ENCODE assay signal across 8 cellular contexts in genomic region chr3:131503328-131503650, GRCh38. TPM values are rescaled to one million over a fixed set of nuclear protein-coding genes. Genes with fewer than 3 reads are reported as not detected.
DNase-seq lines count a peak whose midpoint lies in the region; ATAC-seq, FAIRE-seq and TF ChIP-seq lines count a peak whose summit lies in the region.

No MANE protein-coding gene starts in this region.

- WGBS in pancreas, 2 donors = 74 to 75% methylated on average over 1 of the region's 1 CpG

- H3K4me1 ChIP-seq in PC-3 (ENCODE audit: insufficient read depth, low read length) (peaks cover 15% of the 10 kb centered on the region), pancreas (peaks cover 5 to 11% (median 11%) of the 10 kb centered on the region in 3 donors)

- H3K9ac ChIP-seq in PC-3 (ENCODE audit: low read length) = peak overlapping the region; percentile 100

- no peaks in the 10 kb centered on the region for H3K9me3 Mint-ChIP-seq in activated naive CD4-positive, alpha-beta T cell treated with anti-CD3 and anti-CD28 coated beads, Interleukin-2, amount 10 ng/mL, durations not matched to agents 7 days and 5 days

- H3K36me3 ChIP-seq in PC-3 (ENCODE audit: low read depth, low read length) = peaks cover 20% of the 10 kb centered on the region
- no peaks in the 10 kb centered on the region for H3K36me3 ChIP-seq in pancreas

- DNase-seq in activated naive CD4-positive, alpha-beta T cell treated with anti-CD3 and anti-CD28 coated beads, Interleukin-2, amount 10 ng/mL, durations not matched to agents 7 days and 5 days = no peak
- DNase-seq in activated naive CD4-positive, alpha-beta T cell (lab: John Stamatoyannopoulos, UW) = no peak
- DNase-seq in PC-3 = no peak
- DNase-seq in epithelial cell of esophagus (ENCODE audit: low read depth) = no peak
- DNase-seq in pancreas = no peak
- no peak for DNase-seq in 8988T
- DNase-seq in SKM-1 (lab: John Stamatoyannopoulos, UW; ENCODE audit: unreplicated experiment) = no peak

- TF ChIP-seq CTCF in PC-3 (conservative IDR thresholded peaks at IDR 0.05; ENCODE audit: low read depth, low read length) = no peak
- no peak for TF ChIP-seq CTCF in epithelial cell of esophagus (IDR thresholded peaks at IDR 0.05; ENCODE audit: insufficient read depth, low read depth, low read length, missing control alignments)
- TF ChIP-seq CTCF in pancreas (IDR thresholded peaks at IDR 0.05) = no peak

- peak overlapping the region; percentile 8 for H3K27ac Mint-ChIP-seq in activated naive CD4-positive, alpha-beta T cell treated with anti-CD3 and anti-CD28 coated beads, Interleukin-2, amount 10 ng/mL, durations not matched to agents 7 days and 5 days

- peak; percentile 10 for ATAC-seq in PC-3
- ATAC-seq in pancreas = peak in 2 of 4 donors; percentile 4 to 6
- ATAC-seq in GM19463 (IDR thresholded peaks at IDR 0.05; ENCODE audit: unreplicated experiment) = no peak

- H4K20me1 ChIP-seq in PC-3 (ENCODE audit: low read length) = peaks cover 9% of the 10 kb centered on the region; the same call in 1 of the 2 replicates

- H3F3A ChIP-seq in PC-3 (ENCODE audit: low read length, unreplicated experiment) = no peaks in the 10 kb centered on the region

- H3K4me2 ChIP-seq in PC-3 (ENCODE audit: low read length) = peak overlapping the region; percentile 84

- TSS peak; percentile 91 for BruUV-seq in PC-3 (replicated peaks; lab: Mats Ljungman, UMichigan)

- no peaks in the 10 kb centered on the region for H3K9me2 ChIP-seq in PC-3 (replicated peaks; ENCODE audit: low read length)

- POLR2A ChIA-PET in PC-3 (lab: Charles Lee; ENCODE audit: unreplicated experiment) = no interaction called here

- no peaks in the 10 kb centered on the region for H3K27me3 Mint-ChIP-seq in activated naive CD4-positive, alpha-beta T cell treated with anti-CD3 and anti-CD28 coated beads, Interleukin-2, amount 10 ng/mL, durations not matched to agents 7 days and 5 days

- FAIRE-seq in pancreas (lab: Jason Lieb, UNC) = no peak

- peak overlapping the region; percentile 95 for H3K4me3 ChIP-seq in PC-3 (ENCODE audit: low read length)
- peak overlapping the region; percentile 87 for H3K4me3 ChIP-seq in epithelial cell of esophagus (ENCODE audit: low read length)
- H3K4me3 ChIP-seq in pancreas = peak overlapping the region; percentile 59 to 81 (median 76)

- H3K27ac ChIP-seq in PC-3 (ENCODE audit: low read length) = no peak overlapping the region
- H3K27ac ChIP-seq in pancreas = peak overlapping the region in 2 of 4 donors; percentile 39 to 60

- peaks cover 48% of the 10 kb centered on the region for H3K79me2 ChIP-seq in PC-3 (ENCODE audit: low read length)

- H3K9me3 ChIP-seq in PC-3 (ENCODE audit: low read length) (no peaks in the 10 kb centered on the region), pancreas (no peaks in the 10 kb centered on the region)

- peaks cover 38% of the 10 kb centered on the region for H3K4me1 Mint-ChIP-seq in activated naive CD4-positive, alpha-beta T cell treated with anti-CD3 and anti-CD28 coated beads, Interleukin-2, amount 10 ng/mL, durations not matched to agents 7 days and 5 days

- intact Hi-C loops in PC-3 (cut with micrococcal nuclease) (no loop called here), pancreas (cut with DNase I) (no loop called here)

- peak overlapping the region; percentile 91 for H2AFZ ChIP-seq in PC-3 (ENCODE audit: low read length)

- H3K27me3 ChIP-seq in PC-3 (ENCODE audit: low read length) = no peaks in the 10 kb centered on the region
- peaks cover 0 to 4% (median 0%) of the 10 kb centered on the region in 4 donors for H3K27me3 ChIP-seq in pancreas

- H3K4me3 Mint-ChIP-seq in activated naive CD4-positive, alpha-beta T cell treated with anti-CD3 and anti-CD28 coated beads, Interleukin-2, amount 10 ng/mL, durations not matched to agents 7 days and 5 days = peak overlapping the region; percentile 98

- CTCF ChIA-PET in activated naive CD4-positive, alpha-beta T cell treated with anti-CD3 and anti-CD28 coated beads, Interleukin-2, amount 10 ng/mL, durations not matched to agents 7 days and 5 days (lab: Charles Lee) = no interaction called here
- CTCF ChIA-PET in PC-3 (lab: Charles Lee) = no interaction called here

- H3K36me3 Mint-ChIP-seq in activated naive CD4-positive, alpha-beta T cell treated with anti-CD3 and anti-CD28 coated beads, Interleukin-2, amount 10 ng/mL, durations not matched to agents 7 days and 5 days = peaks cover 25% of the 10 kb centered on the region

RNA-seq across cellular contexts. Expression of gene MRPL3, which starts 0.5 kb away (rescaled TPM):
- total RNA-seq in PC-3 (2014; rRNA removed) (229 and 233 TPM in 2 replicates), pancreas (10 to 100 TPM; 23.5 to 45.4 (median 36.7) TPM)
- polyA plus RNA-seq in pancreas = 10 to 100 TPM; 34.3 to 43.7 TPM
